Comparison of ENCODE assay signal across 8 cellular contexts in genomic region chr12:75977952-75978671, GRCh38. TPM values are rescaled to one million over a fixed set of nuclear protein-coding genes. Genes with fewer than 3 reads are reported as not detected.
A peak's percentile ranks its signal among the peaks of the same experiment; 100 is the strongest.
DNase-seq lines count a peak whose midpoint lies in the region; ATAC-seq and TF ChIP-seq lines count a peak whose summit lies in the region.

No MANE protein-coding gene starts in this region.

- H3K9me3 ChIP-seq in SJSA1 (replicated peaks): no peaks in the 10 kb centered on the region

- H3K27ac Mint-ChIP-seq in activated naive CD4-positive, alpha-beta T cell treated with anti-CD3 and anti-CD28 coated beads, Interleukin-2, amount 10 ng/mL, durations not matched to agents 7 days and 5 days: peak overlapping the region; percentile 85

- no peak overlapping the region for H3K4me3 ChIP-seq in SJSA1
- no peak overlapping the region for H3K4me3 ChIP-seq in urinary bladder (ENCODE audit: low read depth, low read length)

- H3K36me3 Mint-ChIP-seq in activated naive CD4-positive, alpha-beta T cell treated with anti-CD3 and anti-CD28 coated beads, Interleukin-2, amount 10 ng/mL, durations not matched to agents 7 days and 5 days: no peaks in the 10 kb centered on the region

- H3K4me3 Mint-ChIP-seq in activated naive CD4-positive, alpha-beta T cell treated with anti-CD3 and anti-CD28 coated beads, Interleukin-2, amount 10 ng/mL, durations not matched to agents 7 days and 5 days: peak overlapping the region; percentile 13

- H3K27me3 ChIP-seq in SJSA1 (replicated peaks): no peaks in the 10 kb centered on the region

- intact Hi-C loops in Right ventricle myocardium inferior (cut with DNase I): no loop called here

- CTCF ChIA-PET in activated naive CD4-positive, alpha-beta T cell treated with anti-CD3 and anti-CD28 coated beads, Interleukin-2, amount 10 ng/mL, durations not matched to agents 7 days and 5 days (lab: Charles Lee): interaction anchor here (2.1 to 3.1 kb wide), 2 partner anchors 43 to 52 kb away, joined by 12 to 20 read pairs; partner anchors contain the start of gene PHLDA1

- no peaks in the 10 kb centered on the region for H3K36me3 ChIP-seq in SJSA1
- no peaks in the 10 kb centered on the region for H3K36me3 ChIP-seq in urinary bladder (ENCODE audit: insufficient read depth)

- WGBS in urinary bladder: 19% methylated on average over 5 of the region's 5 CpGs

- peaks cover 1% of the 10 kb centered on the region for H3K27me3 Mint-ChIP-seq in activated naive CD4-positive, alpha-beta T cell treated with anti-CD3 and anti-CD28 coated beads, Interleukin-2, amount 10 ng/mL, durations not matched to agents 7 days and 5 days

- peak; percentile 94 for ATAC-seq in GM19351 (IDR thresholded peaks at IDR 0.05; ENCODE audit: unreplicated experiment)
- peak; percentile 97 for ATAC-seq in HG03442 (IDR thresholded peaks at IDR 0.05; ENCODE audit: unreplicated experiment)
- ATAC-seq in Right ventricle myocardium inferior: peak; percentile 80

- H3K27ac ChIP-seq in SJSA1: peak overlapping the region; percentile 94
- peak overlapping the region; percentile 27 for H3K27ac ChIP-seq in urinary bladder (ENCODE audit: low read depth)

- H3K4me1 ChIP-seq in SJSA1 (replicated peaks) (peaks cover 45% of the 10 kb centered on the region), urinary bladder (ENCODE audit: insufficient read depth) (no peaks in the 10 kb centered on the region)

- DNase-seq in AG09319 (ENCODE audit: extremely low read depth, low read depth): peak; percentile 99
- DNase-seq in SJSA1 (ENCODE audit: low read depth in 1 of 2, low spot score in 2 of 2): peak; percentile 95 to 99
- DNase-seq in activated naive CD4-positive, alpha-beta T cell treated with anti-CD3 and anti-CD28 coated beads, Interleukin-2, amount 10 ng/mL, durations not matched to agents 7 days and 5 days: peak; percentile 79
- no peak for DNase-seq in Right ventricle myocardium inferior (ENCODE audit: missing footprints)
- DNase-seq in renal cortical epithelial cell (ENCODE audit: low read depth): peak; percentile 100

- peaks cover 45% of the 10 kb centered on the region for H3K4me1 Mint-ChIP-seq in activated naive CD4-positive, alpha-beta T cell treated with anti-CD3 and anti-CD28 coated beads, Interleukin-2, amount 10 ng/mL, durations not matched to agents 7 days and 5 days

- no peaks in the 10 kb centered on the region for H3K9me3 Mint-ChIP-seq in activated naive CD4-positive, alpha-beta T cell treated with anti-CD3 and anti-CD28 coated beads, Interleukin-2, amount 10 ng/mL, durations not matched to agents 7 days and 5 days

- no peak for TF ChIP-seq CTCF in AG09319 (IDR thresholded peaks at IDR 0.05; ENCODE audit: low read depth, low read length)

RNA-seq across cellular contexts. Expression of gene PHLDA1, which starts 53.5 kb away (rescaled TPM):
- 19.5 and 23.6 TPM in 2 replicates for total RNA-seq in SJSA1 (2014; rRNA removed; shearing (Covaris generic))
- total RNA-seq in Right ventricle myocardium inferior (4.0 TPM), renal cortical epithelial cell (38.2 and 68.7 TPM in 2 replicates), urinary bladder (26.4 TPM)
- polyA plus RNA-seq in urinary bladder: 9.8 TPM
